8 cellular contexts compared by ENCODE assay signal in genomic region chr12:48349471-48349870, GRCh38. TPM values are rescaled to one million over a fixed set of nuclear protein-coding genes. Genes with fewer than 3 reads are reported as not detected.
DNase-seq lines count a peak whose midpoint lies in the region; ATAC-seq and TF ChIP-seq lines count a peak whose summit lies in the region.

No MANE protein-coding gene starts in this region.

- TF ChIP-seq CTCF in IMR-90 (conservative IDR thresholded peaks at IDR 0.05; ENCODE audit: low read depth, low read length) (no peak), astrocyte of the cerebellum (IDR thresholded peaks at IDR 0.05; ENCODE audit: low read depth, low read length, missing control alignments) (no peak)

- POLR2A ChIA-PET in IMR-90 (lab: Charles Lee; ENCODE audit: unreplicated experiment), result no interaction called here

- H3K27me3 ChIP-seq in IMR-90 (ENCODE audit: control insufficient read depth, insufficient read depth, low read length) (0 out of 2 replicates have a peak, but pooled peaks cover 1% of the 10 kb centered on the region), iPS-20b (ENCODE audit: insufficient read depth, low read length) (peaks cover 28% of the 10 kb centered on the region), SJCRH30 (no peaks in the 10 kb centered on the region)

- peak overlapping the region; percentile 91 for H3K27ac Mint-ChIP-seq in stimulated activated memory B cell treated with anti-CD40 and anti-IgM and Interleukin-4, amounts not matched to agents 10 μg/mL and 1 μg/mL and 100 μg/mL, for 72 hours

- dilution Hi-C loops in IMR-90 (cut with HindIII; ENCODE audit: low sequenced_read_pairs, unreplicated experiment), result no loop called here

- H2AK9ac ChIP-seq in IMR-90 (replicated peaks; ENCODE audit: low read depth, low read length, poor library complexity), result no peak overlapping the region

- H3K4me3 ChIP-seq in IMR-90 (ENCODE audit: insufficient read depth, low read depth, low read length) (no peak overlapping the region), astrocyte of the cerebellum (ENCODE audit: low read depth, low read length) (peak overlapping the region; percentile 69), iPS-20b (ENCODE audit: low read length) (peak overlapping the region; percentile 94; the same call in 1 of the 2 replicates), SJCRH30 (no peak overlapping the region)

- H3K9me3 ChIP-seq in IMR-90 (ENCODE audit: control insufficient read depth, insufficient read depth, low read length) (no peaks in the 10 kb centered on the region), iPS-20b (ENCODE audit: insufficient read depth, low read depth, low read length) (no peaks in the 10 kb centered on the region), SJCRH30 (replicated peaks) (no peaks in the 10 kb centered on the region)

- in situ Hi-C loops in IMR-90 (cut with MboI; ENCODE audit: low sequenced_read_pairs), result no loop called here
- in situ Hi-C loops in astrocyte of the cerebellum (cut with HindIII; ENCODE audit: low sequenced_read_pairs), result no loop called here

- H3K4ac ChIP-seq in IMR-90 (ENCODE audit: low read depth, low read length), result no peak overlapping the region

- H3K36me3 Mint-ChIP-seq in stimulated activated memory B cell treated with anti-CD40 and anti-IgM and Interleukin-4, amounts not matched to agents 10 μg/mL and 1 μg/mL and 100 μg/mL, for 72 hours, result peaks cover 32% of the 10 kb centered on the region

- H3K4me1 ChIP-seq in IMR-90 (ENCODE audit: control insufficient read depth, insufficient read depth, low read length), result no peaks in the 10 kb centered on the region; the same call in 1 of the 2 replicates
- H3K4me1 ChIP-seq in iPS-20b (ENCODE audit: insufficient read depth, low read length), result peaks cover 4% of the 10 kb centered on the region; the same call in 1 of the 2 replicates
- H3K4me1 ChIP-seq in SJCRH30, result no peaks in the 10 kb centered on the region

- no peak overlapping the region for H3K56ac ChIP-seq in IMR-90 (ENCODE audit: extremely low read depth, insufficient read depth, low read length)

- H3K23ac ChIP-seq in IMR-90 (ENCODE audit: low read depth, low read length), result no peak overlapping the region

- no peak overlapping the region for H3K9ac ChIP-seq in IMR-90 (ENCODE audit: low read depth, low read length)
- peak overlapping the region; percentile 69; the same call in 1 of the 2 replicates for H3K9ac ChIP-seq in iPS-20b (ENCODE audit: low read depth, low read length)

- no peak overlapping the region for H3K4me3 Mint-ChIP-seq in stimulated activated memory B cell treated with anti-CD40 and anti-IgM and Interleukin-4, amounts not matched to agents 10 μg/mL and 1 μg/mL and 100 μg/mL, for 72 hours

- peaks cover 8% of the 10 kb centered on the region; the same call in 1 of the 2 replicates for H3K36me3 ChIP-seq in IMR-90 (ENCODE audit: control insufficient read depth, insufficient read depth, low read length)
- peaks cover 17% of the 10 kb centered on the region for H3K36me3 ChIP-seq in iPS-20b (ENCODE audit: insufficient read depth, low read depth, low read length)
- H3K36me3 ChIP-seq in SJCRH30, result peaks cover 14% of the 10 kb centered on the region

- H4K5ac ChIP-seq in IMR-90 (ENCODE audit: low read depth, low read length), result no peak overlapping the region

- H3K27ac ChIP-seq in IMR-90 (ENCODE audit: insufficient read depth, low read length) (no peak overlapping the region), iPS-20b (ENCODE audit: low read length) (no peak overlapping the region), SJCRH30 (no peak overlapping the region)

- WGBS in IMR-90 (ENCODE audit: extremely low coverage in 2 of 2, insufficient read length in 1 of 2), 2 experiments, result 86% methylated on average over 1 of the region's 2 CpGs; no CpG with 5 or more reads in 1 of the 2 experiments

- no peak overlapping the region for H4K91ac ChIP-seq in IMR-90 (ENCODE audit: insufficient read depth, low read depth, low read length)

- no peaks in the 10 kb centered on the region for H4K20me1 ChIP-seq in IMR-90 (ENCODE audit: insufficient read depth, low read length)

- BruUV-seq in IMR-90 (replicated peaks; lab: Mats Ljungman, UMichigan), result no TSS peak

- no peak for TF ChIP-seq RAD21 in IMR-90 (IDR thresholded peaks at IDR 0.05; ENCODE audit: low read length)

- H2BK15ac ChIP-seq in IMR-90 (ENCODE audit: low read depth, low read length), result no peak overlapping the region

- CTCF ChIA-PET in IMR-90 (lab: Yijun Ruan, JAX), result no interaction called here

- no peak overlapping the region for H3K18ac ChIP-seq in IMR-90 (ENCODE audit: low read depth, low read length)

- no peak overlapping the region for H2AK5ac ChIP-seq in IMR-90 (ENCODE audit: low read depth, low read length)

- H2BK20ac ChIP-seq in IMR-90 (ENCODE audit: low read depth, low read length), result no peak overlapping the region

- no peak overlapping the region for H2BK5ac ChIP-seq in IMR-90 (ENCODE audit: low read depth, low read length, poor library complexity, severe bottlenecking)

- ATAC-seq in IMR-90 (ENCODE audit: low read depth) (no peak), HG03442 (IDR thresholded peaks at IDR 0.05; ENCODE audit: unreplicated experiment) (no peak), GM21576 (IDR thresholded peaks at IDR 0.05; ENCODE audit: unreplicated experiment) (no peak), HG02981 (IDR thresholded peaks at IDR 0.05; ENCODE audit: unreplicated experiment) (no peak)
- ATAC-seq in stimulated activated memory B cell treated with anti-CD40 and anti-IgM and Interleukin-4, amounts not matched to agents 10 μg/mL and 1 μg/mL and 100 μg/mL, for 72 hours, result no peak

- 0 out of 4 replicates have a peak, but pooled peaks cover 0 to 3% of the 10 kb centered on the region in 2 experiments for H3K79me1 ChIP-seq in IMR-90 (ENCODE audit: low read depth in 1 of 2, low read length in 2 of 2)

- H3K14ac ChIP-seq in IMR-90 (replicated peaks; ENCODE audit: low read depth, low read length), result no peak overlapping the region

- intact Hi-C loops in IMR-90 (cut with micrococcal nuclease), result no loop called here

- H4K8ac ChIP-seq in IMR-90 (ENCODE audit: low read depth in 2 of 2, low read length in 2 of 2), result no peak overlapping the region

- no peak for TF ChIP-seq POLR2A in IMR-90 (IDR thresholded peaks at IDR 0.05; ENCODE audit: low read depth, low read length)

- H3K27me3 Mint-ChIP-seq in stimulated activated memory B cell treated with anti-CD40 and anti-IgM and Interleukin-4, amounts not matched to agents 10 μg/mL and 1 μg/mL and 100 μg/mL, for 72 hours, result no peaks in the 10 kb centered on the region

- H3K4me1 Mint-ChIP-seq in stimulated activated memory B cell treated with anti-CD40 and anti-IgM and Interleukin-4, amounts not matched to agents 10 μg/mL and 1 μg/mL and 100 μg/mL, for 72 hours, result peaks cover 19% of the 10 kb centered on the region

- peak overlapping the region; percentile 56 for H3K4me2 ChIP-seq in IMR-90 (ENCODE audit: low read depth, low read length)

- H3K9me3 Mint-ChIP-seq in stimulated activated memory B cell treated with anti-CD40 and anti-IgM and Interleukin-4, amounts not matched to agents 10 μg/mL and 1 μg/mL and 100 μg/mL, for 72 hours, result no peaks in the 10 kb centered on the region

- H3K9me1 ChIP-seq in IMR-90 (ENCODE audit: insufficient read depth, low read length), result no peaks in the 10 kb centered on the region

- H2BK120ac ChIP-seq in IMR-90 (ENCODE audit: low read depth, low read length), result no peak overlapping the region

- no peak for DNase-seq in IMR-90
- no peak for DNase-seq in astrocyte of the cerebellum (ENCODE audit: low read depth)
- no peak for DNase-seq in SJCRH30

- H2AFZ ChIP-seq in IMR-90 (replicated peaks; ENCODE audit: low read length, poor library complexity), result no peak overlapping the region

TF ChIP-seq in IMR-90, 13 proteins besides CTCF, POLR2A, EP300 and RAD21:
- TF ChIP-seq CEBPB (IDR thresholded peaks at IDR 0.05; ENCODE audit: low read depth, low read length) (no peak), SMC3 (IDR thresholded peaks at IDR 0.05; ENCODE audit: low read depth, low read length) (no peak), RCOR1 (IDR thresholded peaks at IDR 0.05; ENCODE audit: insufficient replicate concordance, low read length) (no peak), CHD1 (IDR thresholded peaks at IDR 0.05; ENCODE audit: low read depth, low read length) (no peak), USF2 (IDR thresholded peaks at IDR 0.05; ENCODE audit: low read depth, low read length) (no peak), MAZ (IDR thresholded peaks at IDR 0.05; ENCODE audit: borderline replicate concordance, low read depth, low read length) (no peak), NFE2L2 (IDR thresholded peaks at IDR 0.05; ENCODE audit: low read depth, low read length) (no peak), BHLHE40 (IDR thresholded peaks at IDR 0.05; ENCODE audit: low read depth, low read length) (no peak), MXI1 (IDR thresholded peaks at IDR 0.05; ENCODE audit: borderline replicate concordance, low read depth, low read length) (no peak), MAFK (IDR thresholded peaks at IDR 0.05; ENCODE audit: low read depth, low read length) (no peak)
- TF ChIP-seq, protein P1, sequence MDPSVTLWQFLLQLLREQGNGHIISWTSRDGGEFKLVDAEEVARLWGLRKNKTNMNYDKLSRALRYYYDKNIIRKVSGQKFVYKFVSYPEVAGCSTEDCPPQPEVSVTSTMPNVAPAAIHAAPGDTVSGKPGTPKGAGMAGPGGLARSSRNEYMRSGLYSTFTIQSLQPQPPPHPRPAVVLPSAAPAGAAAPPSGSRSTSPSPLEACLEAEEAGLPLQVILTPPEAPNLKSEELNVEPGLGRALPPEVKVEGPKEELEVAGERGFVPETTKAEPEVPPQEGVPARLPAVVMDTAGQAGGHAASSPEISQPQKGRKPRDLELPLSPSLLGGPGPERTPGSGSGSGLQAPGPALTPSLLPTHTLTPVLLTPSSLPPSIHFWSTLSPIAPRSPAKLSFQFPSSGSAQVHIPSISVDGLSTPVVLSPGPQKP (IDR thresholded peaks at IDR 0.05; ENCODE audit: borderline replicate concordance, low read depth, low read length), result no peak

RNA-seq across cellular contexts. Expression of gene ZNF641, which starts 1.2 kb away (rescaled TPM):
- total RNA-seq in IMR-90 (2012; rRNA removed), result 3.9 and 5.2 TPM in 2 replicates
- polyA plus RNA-seq in IMR-90 (2012; rRNA removed), result 2.3 and 2.5 TPM in 2 replicates
- polyA plus RNA-seq in IMR-90 (2012; cell fraction: cytosol; rRNA removed), result 1.1 and 1.2 TPM in 2 replicates
- 5.0 and 8.6 TPM in 2 replicates for polyA plus RNA-seq in IMR-90 (2012; cell fraction: nucleus; rRNA removed; ENCODE audit: low replicate concordance)
- 11.2 and 15.5 TPM in 2 replicates for total RNA-seq in SJCRH30 (2014; rRNA removed; shearing (Covaris generic))

Comparison
In these comparisons a context has a peak if more than half of its experiments do, and no peak if none do; other contexts are left out.
1. H3K4me3 ChIP-seq: peak in astrocyte of the cerebellum (single experiment) and iPS-20b (single experiment); none in IMR-90 (single experiment) and SJCRH30 (single experiment).